ENCODE assay signal across 13 cellular contexts in the genomic region with DNA sequence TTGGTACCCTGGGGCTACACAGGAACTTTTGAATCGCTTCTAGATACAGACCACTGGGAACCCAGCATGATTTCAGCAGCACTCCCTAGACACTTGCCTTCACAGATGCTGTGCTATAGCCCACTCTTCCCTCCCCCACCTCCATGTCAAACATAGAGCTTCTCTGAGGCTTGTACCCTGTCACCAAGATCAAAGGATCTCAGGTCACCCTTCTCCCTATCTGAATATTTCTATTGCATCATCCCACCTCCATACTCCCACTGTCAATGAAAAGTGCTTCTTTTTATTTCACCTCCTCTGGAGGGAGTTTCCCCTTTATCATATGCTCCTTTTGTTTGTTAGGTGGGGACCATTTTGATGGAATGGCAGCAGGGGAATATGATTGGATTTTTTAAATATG. TPM values are rescaled to one million over a fixed set of nuclear protein-coding genes. Genes with fewer than 3 reads are reported as not detected.
"Had no signal": no experiment of that assay in that cellular context is flagged by ENCODE, and none has a peak within 500 bp of the region (broad histone marks: within the 10 kb centered on the region; RNA-seq: fewer than 3 reads in every experiment).

No MANE protein-coding gene starts in this region.

- H3K27ac ChIP-seq: ascending aorta, colonic mucosa, epithelial cell of prostate, tibial artery had no signal

- H3K36me3 Mint-ChIP-seq: WTC11 had no signal

- H3K4me3 Mint-ChIP-seq: central memory CD8-positive, alpha-beta T cell; endodermal cell; stimulated activated naive B cell treated with anti-CD40 and anti-IgM and Interleukin-4, amounts not matched to agents 10 μg/mL and 1 μg/mL and 100 μg/mL, for 72 hours; T-cell; WTC11 had no signal

- DNase-seq: colonic mucosa; left ventricle myocardium superior; occipital lobe; stimulated activated naive B cell treated with anti-CD40 and anti-IgM and Interleukin-4, amounts not matched to agents 10 μg/mL and 1 μg/mL and 100 μg/mL, for 72 hours; tibial artery had no signal

- H3K4me3 ChIP-seq: ascending aorta, colonic mucosa, tibial artery had no signal

- ATAC-seq: T-cell had no signal

- H3K4me2 ChIP-seq: SK-N-SH had no signal

- H3K9me3 ChIP-seq: colonic mucosa, SK-N-SH had no signal

- H3K4me1 ChIP-seq: ascending aorta, colonic mucosa, tibial artery had no signal

- H3K27me3 ChIP-seq: ascending aorta, colonic mucosa had no signal

- H3K9ac ChIP-seq: SK-N-SH had no signal

- H3K27ac Mint-ChIP-seq: endodermal cell; stimulated activated naive B cell treated with anti-CD40 and anti-IgM and Interleukin-4, amounts not matched to agents 10 μg/mL and 1 μg/mL and 100 μg/mL, for 72 hours; T-cell; WTC11 had no signal

- H3K4me1 Mint-ChIP-seq: central memory CD8-positive, alpha-beta T cell; T-cell; WTC11 had no signal

- H3K36me3 ChIP-seq: ascending aorta, colonic mucosa, tibial artery had no signal

RNA-seq across cellular contexts. Expression of gene PHF24, which starts 29.2 kb away (rescaled TPM):
- total RNA-seq: ascending aorta, mononuclear cell, T-cell had no signal
- polyA plus RNA-seq: SK-N-SH had no signal
